ENCODE assay signal across 25 cellular contexts in genomic region chr6:124949706-124950105, GRCh38.
"Had no signal": no experiment of that assay in that cellular context is flagged by ENCODE, and none has a peak within 500 bp of the region (broad histone marks: within the 10 kb centered on the region; RNA-seq: fewer than 3 reads in every experiment).

No MANE protein-coding gene starts in this region.

- H3K36me3 ChIP-seq: neutrophil, ovary, right lobe of liver, sigmoid colon, stomach, thoracic aorta, thyroid gland, tibial nerve, upper lobe of left lung, vagina had no signal

- H3K4me1 ChIP-seq: parathyroid adenoma, psoas muscle, right lobe of liver, stomach, thyroid gland, tibial nerve, upper lobe of left lung, vagina had no signal

- DNase-seq: nephron progenitor cell; nucleus accumbens; ovary; posterior cingulate gyrus; psoas muscle; right cardiac atrium; right lobe of liver; sigmoid colon; small intestine; stimulated activated CD4-positive, alpha-beta T cell treated with anti-CD3 and anti-CD28 coated beads, Interleukin-15, amount 100 ng/mL, for 24 hours; stimulated activated CD4-positive, alpha-beta T cell treated with anti-CD3 and anti-CD28 coated beads, Interleukin-2, amount 100 ng/mL, for 24 hours; stimulated activated CD4-positive, alpha-beta T cell treated with anti-CD3 and anti-CD28 coated beads, Interleukin-2, amount 100 ng/mL, for 48 hours; stimulated activated CD4-positive, alpha-beta T cell treated with anti-CD3 and anti-CD28 coated beads, Interleukin-4, amount 100 ng/mL, for 24 hours; stimulated activated naive B cell treated with anti-CD40 and anti-IgM and Interleukin-4, amounts not matched to agents 10 μg/mL and 1 μg/mL and 100 μg/mL, for 72 hours; stimulated activated naive CD4-positive, alpha-beta T cell treated with Interleukin-2 at 50 U/mL for 16 hours; stomach; thyroid gland; trophoblast cell; upper lobe of left lung had no signal

- H3K27ac ChIP-seq: neutrophil, ovary, parathyroid adenoma, psoas muscle, right lobe of liver, sigmoid colon, stomach, thoracic aorta, thyroid gland, tibial nerve, upper lobe of left lung, vagina had no signal

- H3K27me3 ChIP-seq: neutrophil, ovary, right lobe of liver, sigmoid colon, stomach, thyroid gland, tibial nerve, upper lobe of left lung, vagina had no signal

- H3K9me3 ChIP-seq: neutrophil, ovary, psoas muscle, right lobe of liver, sigmoid colon, stomach, thoracic aorta, thyroid gland, tibial nerve, upper lobe of left lung, vagina had no signal

- ATAC-seq: natural killer cell treated with Interleukin-12 subunit alpha and Interleukin-12 subunit beta and Interleukin-15 and Interleukin-18, amount 100 ng/mL, for 72 hours; psoas muscle; right cardiac atrium; right lobe of liver; stimulated activated naive B cell treated with anti-CD40 and anti-IgM and Interleukin-4, amounts not matched to agents 10 μg/mL and 1 μg/mL and 100 μg/mL, for 72 hours had no signal

- H3K4me3 ChIP-seq: ovary, psoas muscle, right lobe of liver, sigmoid colon, stomach, thoracic aorta, thyroid gland, tibial nerve, upper lobe of left lung, vagina had no signal
